In genomic region chr1:238111521-238111920, GRCh38 we compare ENCODE assay signal across 20 cellular contexts.
A peak's percentile ranks its signal among the peaks of the same experiment; 100 is the strongest.
DNase-seq lines count a peak whose midpoint lies in the region; FAIRE-seq and TF ChIP-seq lines count a peak whose summit lies in the region.
"Had no signal": no experiment of that assay in that cellular context is flagged by ENCODE, and none has a peak within 500 bp of the region (broad histone marks: within the 10 kb centered on the region; RNA-seq: fewer than 3 reads in every experiment).

No MANE protein-coding gene starts in this region.

- no peak overlapping the region for H3K14ac ChIP-seq in H1 (ENCODE audit: insufficient read length)

- no peak for FAIRE-seq in H1 (lab: Jason Lieb, UNC)
- FAIRE-seq: A549, GM12891, GM18507 had no signal

- no peak overlapping the region for H4K8ac ChIP-seq in H1 (ENCODE audit: extremely low read depth, insufficient read depth, low read length)

- CTCF ChIA-PET in H1 (lab: Charles Lee; ENCODE audit: partially characterized antibody): interaction anchor here (0.7 to 1.5 kb wide), 3 partner anchors 10 to 132 kb away, joined by 3 to 4 read pairs (median 3); no protein-coding TSS in a partner anchor

- no peak for TF ChIP-seq POLR2A in H1 (IDR thresholded peaks at IDR 0.05; ENCODE audit: control extremely low read depth in 1 of 2, low read depth in 2 of 2, low read length in 2 of 2)
- no peak for TF ChIP-seq POLR2A in testis (IDR thresholded peaks at IDR 0.05)

- H3K23ac ChIP-seq in H1 (ENCODE audit: insufficient read length): no peak overlapping the region

- no peak overlapping the region for H2AK5ac ChIP-seq in H1 (ENCODE audit: low read depth, low read length)

- no peak overlapping the region for H3K4me3 ChIP-seq in OCI-LY3 (ENCODE audit: low read length)
- no peak overlapping the region for H3K4me3 ChIP-seq in H1 (ENCODE audit: extremely low read depth in 1 of 4, insufficient read depth in 2 of 4, low read depth in 3 of 4, low read length in 4 of 4)
- no peak overlapping the region for H3K4me3 ChIP-seq in neural progenitor cell
- no peak overlapping the region for H3K4me3 ChIP-seq in GM23248
- H3K4me3 ChIP-seq in testis: no peak overlapping the region
- H3K4me3 ChIP-seq: A549 had no signal

- in situ Hi-C loops in GM23248 (cut with MboI): no loop called here

- H3K79me1 ChIP-seq in H1 (ENCODE audit: low read depth, low read length): no peaks in the 10 kb centered on the region

- no peaks in the 10 kb centered on the region for H3K9me2 ChIP-seq in GM23248 (ENCODE audit: insufficient read depth)

- H3K9me3 Mint-ChIP-seq in neural progenitor cell: no peaks in the 10 kb centered on the region
- H3K9me3 Mint-ChIP-seq: H9 had no signal

- no peak overlapping the region for H3K4me2 ChIP-seq in OCI-LY3 (ENCODE audit: low read length)
- H3K4me2 ChIP-seq in H1 (ENCODE audit: insufficient read depth in 1 of 2, low read depth in 2 of 2, low read length in 2 of 2): no peak overlapping the region
- H3K4me2 ChIP-seq in neural progenitor cell: no peak overlapping the region
- H3K4me2 ChIP-seq in GM23248 (ENCODE audit: unreplicated experiment): no peak overlapping the region
- H3K4me2 ChIP-seq: A549 had no signal

- no peak overlapping the region for H2BK15ac ChIP-seq in H1 (ENCODE audit: low read length)

- no peak overlapping the region for H4K5ac ChIP-seq in H1 (ENCODE audit: insufficient read length, low read depth, low read length)

- no peak overlapping the region for H3K27ac Mint-ChIP-seq in neural progenitor cell
- H3K27ac Mint-ChIP-seq: CD4-positive, alpha-beta memory T cell; H9 had no signal

- H3K27ac ChIP-seq in OCI-LY3 (ENCODE audit: low read length) (no peak overlapping the region), H1 (ENCODE audit: low read depth, low read length) (no peak overlapping the region), neural progenitor cell (no peak overlapping the region), GM23248 (no peak overlapping the region), testis (no peak overlapping the region)
- H3K27ac ChIP-seq: A549 had no signal

- H3K36me3 ChIP-seq in OCI-LY3 (replicated peaks; ENCODE audit: low read depth, low read length) (no peaks in the 10 kb centered on the region), H1 (ENCODE audit: control insufficient read depth in 2 of 4, insufficient read depth in 4 of 4, low read length in 3 of 4) (no peaks in the 10 kb centered on the region), neural progenitor cell (no peaks in the 10 kb centered on the region), GM23248 (ENCODE audit: low read depth) (no peaks in the 10 kb centered on the region), testis (ENCODE audit: low read depth, missing control alignments) (no peaks in the 10 kb centered on the region)

- no peak for TF ChIP-seq RAD21 in H1 (IDR thresholded peaks at IDR 0.05 in 1 of 2, conservative IDR thresholded peaks at IDR 0.05 in 1 of 2; ENCODE audit: low read depth in 2 of 2, low read length in 2 of 2)

- DNase-seq in H1 (ENCODE audit: low read depth in 1 of 2, low spot score in 2 of 2) (no peak), neural progenitor cell (ENCODE audit: low spot score) (no peak), Ammon's horn (ENCODE audit: low spot score) (no peak), GM23248 (no peak), testis (no peak)
- DNase-seq: 8988T; ACHN; AML-193; C1 segment of cervical spinal cord; Calu3; CD4-positive, alpha-beta memory T cell; COR-L47; DMS53; DMS79 treated with DMSO at 0.1 percent for 48 hours; GF-D8; H9 had no signal

- TF ChIP-seq CTCF in OCI-LY3 (IDR thresholded peaks at IDR 0.05; ENCODE audit: low read depth, low read length) (no peak), H1 (IDR thresholded peaks at IDR 0.05; ENCODE audit: control extremely low read depth in 1 of 3, insufficient read depth in 1 of 3, low read depth in 1 of 3, low read length in 3 of 3) (no peak), neural progenitor cell (IDR thresholded peaks at IDR 0.05) (no peak), testis (IDR thresholded peaks at IDR 0.05) (no peak)

- no peak overlapping the region for H3K4me3 Mint-ChIP-seq in neural progenitor cell
- H3K4me3 Mint-ChIP-seq: CD4-positive, alpha-beta memory T cell; H9 had no signal

- 71% methylated on average over 2 of the region's 2 CpGs; no CpG with 5 or more reads in 1 of the 2 experiments for WGBS in H1 (ENCODE audit: extremely low coverage in 1 of 2, insufficient coverage in 1 of 2, insufficient read length in 1 of 2, insufficient replicate concordance in 2 of 2, low coverage in 1 of 2, low lambda C conversion rate in 2 of 2, missing lambda C conversion rate in 1 of 2), 2 experiments
- 5 to 9% methylated on average over 2 of the region's 2 CpGs for WGBS in GM23248 (ENCODE audit: low coverage in 1 of 2, low lambda C conversion rate in 2 of 2, missing lambda C conversion rate in 2 of 2), 2 experiments
- WGBS in testis, 2 donors: 39 to 59% methylated on average over 2 of the region's 2 CpGs

- no peaks in the 10 kb centered on the region for H3K4me1 ChIP-seq in OCI-LY3 (ENCODE audit: low read length)
- peaks cover 0 to 6% (median 3%) of the 10 kb centered on the region in 4 experiments; a peak in 2 of 7 replicates for H3K4me1 ChIP-seq in H1 (replicated peaks in 1 of 4; ENCODE audit: control insufficient read depth in 3 of 4, insufficient read depth in 4 of 4, low read length in 3 of 4)
- H3K4me1 ChIP-seq in neural progenitor cell: peaks cover 26% of the 10 kb centered on the region
- H3K4me1 ChIP-seq in GM23248 (ENCODE audit: insufficient read depth): no peaks in the 10 kb centered on the region
- no peaks in the 10 kb centered on the region for H3K4me1 ChIP-seq in testis
- H3K4me1 ChIP-seq: A549 had no signal

- H3K4ac ChIP-seq in H1 (replicated peaks; ENCODE audit: insufficient read length, low read depth, low read length): no peak overlapping the region

- no peak overlapping the region for H2BK12ac ChIP-seq in H1 (ENCODE audit: low read depth, low read length)

- H3K23me2 ChIP-seq in H1 (ENCODE audit: low read depth, low read length): no peaks in the 10 kb centered on the region

- no peaks in the 10 kb centered on the region for H3K27me3 Mint-ChIP-seq in neural progenitor cell (ENCODE audit: insufficient read depth, low read depth)
- H3K27me3 Mint-ChIP-seq: CD4-positive, alpha-beta memory T cell had no signal

- no peaks in the 10 kb centered on the region for H4K20me1 ChIP-seq in OCI-LY3 (ENCODE audit: insufficient read depth, low read length)
- H4K20me1 ChIP-seq in H1 (replicated peaks in 1 of 2; ENCODE audit: control insufficient read depth in 1 of 2, insufficient read depth in 2 of 2, low read length in 2 of 2): no peaks in the 10 kb centered on the region
- no peaks in the 10 kb centered on the region for H4K20me1 ChIP-seq in neural progenitor cell (ENCODE audit: low read depth)
- H4K20me1 ChIP-seq in GM23248 (ENCODE audit: insufficient read depth): no peaks in the 10 kb centered on the region

- H2BK5ac ChIP-seq in H1 (ENCODE audit: low read depth, low read length): no peak overlapping the region

- H3K79me2 ChIP-seq in OCI-LY3 (ENCODE audit: low read length): no peaks in the 10 kb centered on the region
- H3K79me2 ChIP-seq in H1 (ENCODE audit: control insufficient read depth in 1 of 2, insufficient read depth in 2 of 2, low read length in 2 of 2): no peaks in the 10 kb centered on the region
- H3K79me2 ChIP-seq in neural progenitor cell (ENCODE audit: low read depth): no peaks in the 10 kb centered on the region
- H3K79me2 ChIP-seq in GM23248 (ENCODE audit: insufficient read depth): no peaks in the 10 kb centered on the region

- TF ChIP-seq EP300 in H1 (IDR thresholded peaks at IDR 0.05; ENCODE audit: borderline replicate concordance in 1 of 2, low read depth in 2 of 2, low read length in 2 of 2): no peak

- H2BK20ac ChIP-seq in H1 (ENCODE audit: low read length): no peak overlapping the region

- H3K36me3 Mint-ChIP-seq in neural progenitor cell: no peaks in the 10 kb centered on the region
- H3K36me3 Mint-ChIP-seq: CD4-positive, alpha-beta memory T cell had no signal

- POLR2A ChIA-PET in H1 (lab: Charles Lee; ENCODE audit: partially characterized antibody): no interaction called here

- H3K9me3 ChIP-seq in OCI-LY3 (ENCODE audit: insufficient read depth, low read length): no peaks in the 10 kb centered on the region
- no peaks in the 10 kb centered on the region for H3K9me3 ChIP-seq in H1 (ENCODE audit: insufficient read depth in 2 of 2, low read depth in 1 of 2, low read length in 1 of 2)
- no peaks in the 10 kb centered on the region for H3K9me3 ChIP-seq in neural progenitor cell (ENCODE audit: low read depth)
- H3K9me3 ChIP-seq in GM23248 (ENCODE audit: low read depth): peaks cover 4% of the 10 kb centered on the region
- no peaks in the 10 kb centered on the region for H3K9me3 ChIP-seq in testis
- H3K9me3 ChIP-seq: A549 had no signal

- H3K9ac ChIP-seq in OCI-LY3 (ENCODE audit: low read length) (no peak overlapping the region), H1 (replicated peaks in 1 of 4; ENCODE audit: extremely low read depth in 1 of 4, low read depth in 3 of 4, low read length in 3 of 4) (no peak overlapping the region), neural progenitor cell (no peak overlapping the region), GM23248 (no peak overlapping the region)

- no peak overlapping the region for H2BK120ac ChIP-seq in H1 (replicated peaks; ENCODE audit: low read depth, low read length)

- no peaks in the 10 kb centered on the region for H3K27me3 ChIP-seq in OCI-LY3 (ENCODE audit: low read depth, low read length)
- no peaks in the 10 kb centered on the region for H3K27me3 ChIP-seq in H1 (replicated peaks in 1 of 4; ENCODE audit: control insufficient read depth in 3 of 4, extremely low read depth in 1 of 4, insufficient read depth in 3 of 4, low read length in 3 of 4)
- no peaks in the 10 kb centered on the region for H3K27me3 ChIP-seq in neural progenitor cell
- H3K27me3 ChIP-seq in GM23248 (replicated peaks; ENCODE audit: insufficient read depth): no peaks in the 10 kb centered on the region
- H3K27me3 ChIP-seq in testis: no peaks in the 10 kb centered on the region

- H3F3A ChIP-seq in neural progenitor cell (ENCODE audit: low read depth) (peaks cover 6% of the 10 kb centered on the region), GM23248 (ENCODE audit: insufficient read depth) (no peaks in the 10 kb centered on the region)

- H2AFZ ChIP-seq in OCI-LY3 (ENCODE audit: low read depth, low read length) (0 out of 2 replicates have a peak overlapping the region, but pooled peaks have one; percentile 30), H1 (ENCODE audit: low read length) (peak overlapping the region; percentile 4; the same call in 1 of the 2 replicates), neural progenitor cell (replicated peaks) (peak overlapping the region; percentile 26), GM23248 (no peak overlapping the region)

- H4K91ac ChIP-seq in H1 (replicated peaks; ENCODE audit: insufficient read length, low read length): no peak overlapping the region

- no peak overlapping the region for H3K56ac ChIP-seq in H1 (replicated peaks; ENCODE audit: insufficient read length, low read depth, low read length)

- no peak overlapping the region for H3K18ac ChIP-seq in H1 (ENCODE audit: extremely low read depth, low read length)

- peaks cover 6% of the 10 kb centered on the region for H3K4me1 Mint-ChIP-seq in neural progenitor cell
- H3K4me1 Mint-ChIP-seq: CD4-positive, alpha-beta memory T cell had no signal

- intact Hi-C loops in testis (cut with DNase I; ENCODE audit: low total_unique reads): no loop called here

TF ChIP-seq in H1, 55 proteins besides CTCF, POLR2A, EP300 and RAD21 (continues in another document):
- TF ChIP-seq SRF (IDR thresholded peaks at IDR 0.05; ENCODE audit: low read depth, low read length): no peak
- TF ChIP-seq SIRT6 (IDR thresholded peaks at IDR 0.05; ENCODE audit: low read length): no peak
